Comparison of ENCODE assay signal across 8 cellular contexts in the genomic region with DNA sequence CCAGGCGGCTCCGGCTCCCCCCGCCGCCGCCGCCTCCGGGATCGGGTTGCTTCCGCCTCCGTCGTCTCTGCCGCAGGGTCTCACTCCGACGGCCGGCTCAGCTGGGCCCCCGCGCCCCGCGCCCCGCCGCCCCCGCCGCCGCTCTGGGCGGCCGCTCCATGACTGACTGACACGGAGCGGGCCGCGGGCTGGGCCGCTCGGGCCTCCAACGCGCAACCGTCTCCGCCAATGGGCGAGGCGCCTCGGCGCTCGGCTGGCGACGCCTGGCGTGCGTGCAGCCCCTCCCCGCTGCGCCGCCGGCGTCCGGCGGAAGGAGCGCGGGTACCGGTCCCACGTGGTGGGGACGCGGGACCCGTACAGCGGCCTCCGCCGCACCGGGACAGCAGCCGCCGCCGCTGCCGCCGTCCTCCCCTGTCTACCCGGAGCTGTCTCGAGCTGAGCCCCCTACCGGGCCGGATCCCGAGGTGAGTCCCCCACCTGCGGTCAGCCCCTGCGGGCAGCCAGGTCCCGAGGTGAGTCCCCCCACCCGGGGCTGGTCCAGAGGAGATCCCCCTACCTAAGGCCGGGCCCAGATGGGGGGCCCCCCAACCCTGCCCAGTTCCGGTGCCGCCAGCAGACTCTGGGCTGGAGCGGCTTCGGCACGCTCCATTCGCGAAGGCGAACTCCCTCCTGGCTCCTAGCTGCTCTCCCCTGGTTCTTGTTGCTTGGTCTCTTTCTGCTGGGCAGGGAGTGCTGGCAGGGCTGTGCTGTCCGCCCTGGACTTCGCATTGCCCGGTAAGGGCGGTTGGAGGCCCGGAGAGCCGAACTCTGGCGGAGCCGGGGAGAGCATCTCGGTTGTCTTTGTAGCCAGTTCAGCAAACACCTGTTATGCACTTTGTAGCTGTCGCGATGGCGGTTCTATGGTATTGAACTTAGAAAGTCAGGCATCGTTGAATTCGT. TPM values are rescaled to one million over a fixed set of nuclear protein-coding genes. Genes with fewer than 3 reads are reported as not detected.
DNase-seq lines count a peak whose midpoint lies in the region; ATAC-seq, FAIRE-seq and TF ChIP-seq lines count a peak whose summit lies in the region.

Gene TAF5L, minus strand, starts transcription at position 230 of the 939 bp plus-strand sequence. CDS start 11,640 bp downstream, outside the sequence.
Gene URB2, plus strand, starts transcription at position 355 of the 939 bp plus-strand sequence. CDS start 1,387 bp downstream, outside the sequence.

- in situ Hi-C loops in Panc1 (cut with HindIII; ENCODE audit: low pct_unique_long_range_greater_than_20kb, low sequenced_read_pairs) = no loop called here

- TF ChIP-seq POLR2A in esophagus muscularis mucosa (IDR thresholded peaks at IDR 0.05; ENCODE audit: low read depth) = peak; percentile 40

- ATAC-seq in GM21390 (IDR thresholded peaks at IDR 0.05; ENCODE audit: unreplicated experiment) = peak; percentile 86
- ATAC-seq in Panc1 = peak; percentile 98
- ATAC-seq in activated T-cell treated with anti-CD3 and anti-CD28 coated beads, Interleukin-2, amount 50 U/mL, for 4 hours = peak; percentile 94 to 97

- no peak for FAIRE-seq in D721Med (lab: Jason Lieb, UNC)

- intact Hi-C loops in Panc1 (cut with micrococcal nuclease; ENCODE audit: unreplicated experiment) = no loop called here
- intact Hi-C loops in esophagus muscularis mucosa (cut with DNase I) = loop anchor here (1.0 kb wide), 1 partner anchor 68 kb away; the partner anchor contains the start of gene ABCB10

- DNase-seq in D721Med (ENCODE audit: insufficient read length, low spot score) (peak; percentile 98), Panc1 (ENCODE audit: low read depth, low spot score) (peak; percentile 17), esophagus muscularis mucosa (ENCODE audit: extremely low spot score) (peak; percentile 93)
- DNase-seq in activated T-cell treated with anti-CD3 and anti-CD28 coated beads, Interleukin-2, amount 50 U/mL, for 4 hours = peak; percentile 80
- DNase-seq in stimulated activated CD8-positive, alpha-beta memory T cell treated with anti-CD3 and anti-CD28 coated beads, Interleukin-7, amount 100 ng/mL, for 24 hours (ENCODE audit: low read depth) = peak; percentile 59

- H3K36me3 ChIP-seq in HUES64 (ENCODE audit: insufficient read depth, low read length) = peaks cover 22% of the 10 kb centered on the region
- peaks cover 7% of the 10 kb centered on the region for H3K36me3 ChIP-seq in Panc1 (ENCODE audit: control insufficient read depth, insufficient read depth, low read length)
- H3K36me3 ChIP-seq in esophagus muscularis mucosa = no peaks in the 10 kb centered on the region
- no peaks in the 10 kb centered on the region for H3K36me3 ChIP-seq in muscle layer of duodenum (ENCODE audit: control insufficient read depth in 1 of 2, insufficient read depth in 2 of 2, low read length in 2 of 2)

- no peaks in the 10 kb centered on the region for H3K9me3 Mint-ChIP-seq in activated T-cell treated with anti-CD3 and anti-CD28 coated beads, Interleukin-2, amount 50 U/mL, for 4 hours

- WGBS in HUES64 = under 1% methylated on average over 100 of the region's 100 CpGs
- under 1% methylated on average over 22 of the region's 100 CpGs for WGBS in esophagus muscularis mucosa

- peaks cover 69% of the 10 kb centered on the region for H3K4me1 Mint-ChIP-seq in activated T-cell treated with anti-CD3 and anti-CD28 coated beads, Interleukin-2, amount 50 U/mL, for 4 hours (ENCODE audit: low read depth)

- H3K27me3 ChIP-seq in HUES64 (ENCODE audit: insufficient read depth, low read length) = no peaks in the 10 kb centered on the region
- H3K27me3 ChIP-seq in Panc1 (ENCODE audit: control insufficient read depth, insufficient read depth, low read length) = no peaks in the 10 kb centered on the region
- no peaks in the 10 kb centered on the region for H3K27me3 ChIP-seq in esophagus muscularis mucosa
- no peaks in the 10 kb centered on the region for H3K27me3 ChIP-seq in muscle layer of duodenum (ENCODE audit: low read depth, low read length)

- CTCF ChIA-PET in Panc1 (lab: Charles Lee) = no interaction called here

- no peaks in the 10 kb centered on the region for H3K9me3 ChIP-seq in HUES64 (ENCODE audit: insufficient read depth, low read depth, low read length)
- H3K9me3 ChIP-seq in Panc1 (ENCODE audit: control insufficient read depth, insufficient read depth, low read depth, low read length) = no peaks in the 10 kb centered on the region
- H3K9me3 ChIP-seq in esophagus muscularis mucosa = no peaks in the 10 kb centered on the region
- H3K9me3 ChIP-seq in muscle layer of duodenum (ENCODE audit: control insufficient read depth in 1 of 2, low read length in 2 of 2) = no peaks in the 10 kb centered on the region

- no peak for TF ChIP-seq EP300 in esophagus muscularis mucosa (IDR thresholded peaks at IDR 0.05)

- POLR2A ChIA-PET in Panc1 (lab: Charles Lee) = no interaction called here

- peak within 1 kb of the TSS; percentile 98 for H3K4me3 Mint-ChIP-seq in activated T-cell treated with anti-CD3 and anti-CD28 coated beads, Interleukin-2, amount 50 U/mL, for 4 hours

- H3K27ac ChIP-seq in HUES64 (ENCODE audit: low read depth, low read length) (peak within 1 kb of the TSS; percentile 92), Panc1 (ENCODE audit: low read length) (peak within 1 kb of the TSS; percentile 91), esophagus muscularis mucosa (replicated peaks in 1 of 4) (peak within 1 kb of the TSS; percentile 90 to 95 (median 94)), muscle layer of duodenum (ENCODE audit: low read length) (peak within 1 kb of the TSS; percentile 40)

- BruUV-seq in Panc1 (replicated peaks; lab: Mats Ljungman, UMichigan) = no TSS peak

- peaks cover 24% of the 10 kb centered on the region for H3K36me3 Mint-ChIP-seq in activated T-cell treated with anti-CD3 and anti-CD28 coated beads, Interleukin-2, amount 50 U/mL, for 4 hours (ENCODE audit: insufficient read depth)

- no peak for TF ChIP-seq CTCF in D721Med (IDR thresholded peaks at IDR 0.05; ENCODE audit: insufficient read depth, missing control alignments)
- no peak for TF ChIP-seq CTCF in Panc1 (IDR thresholded peaks at IDR 0.05)
- peak in 1 of 3 experiments; percentile 17 for TF ChIP-seq CTCF in esophagus muscularis mucosa (IDR thresholded peaks at IDR 0.05)

- peak within 1 kb of the TSS; percentile 99 for H3K4me3 ChIP-seq in HUES64 (ENCODE audit: low read length)
- H3K4me3 ChIP-seq in Panc1 (ENCODE audit: low read depth in 2 of 2, low read length in 2 of 2) = peak within 1 kb of the TSS; percentile 95 to 100
- peak within 1 kb of the TSS; percentile 77 to 97 (median 87) for H3K4me3 ChIP-seq in esophagus muscularis mucosa
- H3K4me3 ChIP-seq in muscle layer of duodenum (ENCODE audit: low read depth in 1 of 2, low read length in 2 of 2) = peak within 1 kb of the TSS; percentile 91

- H3K27me3 Mint-ChIP-seq in activated T-cell treated with anti-CD3 and anti-CD28 coated beads, Interleukin-2, amount 50 U/mL, for 4 hours (ENCODE audit: low read depth) = no peaks in the 10 kb centered on the region

- peak within 1 kb of the TSS; percentile 89 for H3K9ac ChIP-seq in HUES64 (ENCODE audit: low read depth, low read length)

- H3K4me1 ChIP-seq in HUES64 (ENCODE audit: insufficient read depth, low read length) (peaks cover 15% of the 10 kb centered on the region), Panc1 (ENCODE audit: control insufficient read depth, insufficient read depth, low read length) (peaks cover 20% of the 10 kb centered on the region), esophagus muscularis mucosa (peaks cover 32 to 55% (median 50%) of the 10 kb centered on the region in 4 donors), muscle layer of duodenum (ENCODE audit: control insufficient read depth in 1 of 2, insufficient read depth in 2 of 2, low read length in 2 of 2) (peaks cover 14 to 26% of the 10 kb centered on the region in 2 donors)

RNA-seq across cellular contexts. Expression of gene TAF5L, which starts in this region (rescaled TPM):
- polyA plus RNA-seq in HUES64 (2013, experiment 1 of 2) = 21.2 TPM
- 17.9 TPM for polyA plus RNA-seq in HUES64 (2013, experiment 2 of 2)
- total RNA-seq in Panc1 (2021; ENCODE audit: unreplicated experiment) (23.8 TPM), esophagus muscularis mucosa (10 to 100 TPM; 18.7 to 29.6 (median 23.4) TPM)
- 16.2 TPM for polyA plus RNA-seq in Panc1 (2012; ENCODE audit: insufficient read length)
- total RNA-seq in activated T-cell treated with anti-CD3 and anti-CD28 coated beads, Interleukin-2, amount 50 U/mL, for 4 hours = 10 to 100 TPM; 27.8 to 32.6 (median 29.6) TPM

RNA-seq across cellular contexts. Expression of gene URB2, which starts in this region (rescaled TPM):
- 22.0 TPM for polyA plus RNA-seq in HUES64 (2013, experiment 1 of 2)
- 16.8 TPM for polyA plus RNA-seq in HUES64 (2013, experiment 2 of 2)
- 21.9 TPM for total RNA-seq in Panc1 (2021; ENCODE audit: unreplicated experiment)
- polyA plus RNA-seq in Panc1 (2012; ENCODE audit: insufficient read length) = 8.6 TPM
- total RNA-seq in activated T-cell treated with anti-CD3 and anti-CD28 coated beads, Interleukin-2, amount 50 U/mL, for 4 hours = 10 to 100 TPM; 47.1 to 55.6 (median 53.8) TPM
- 10 to 100 TPM in 1 of 4 donors, 1 to 10 TPM in 3; 5.0 to 14.6 (median 8.3) TPM for total RNA-seq in esophagus muscularis mucosa

Comparison
In these comparisons a context has a peak if more than half of its experiments do, and no peak if none do; other contexts are left out.
1. Peak in every context shown above with its lines: DNase-seq, ATAC-seq, H3K4me3 ChIP-seq and H3K27ac ChIP-seq.
2. DNase-seq: peak in every context shown above with its lines; median percentile 98 in D721Med; 93 in esophagus muscularis mucosa; 80 in activated T-cell treated with anti-CD3 and anti-CD28 coated beads, Interleukin-2, amount 50 U/mL, for 4 hours; 59 in stimulated activated CD8-positive, alpha-beta memory T cell treated with anti-CD3 and anti-CD28 coated beads, Interleukin-7, amount 100 ng/mL, for 24 hours; 17 in Panc1.
3. H3K27ac ChIP-seq: peak in every context shown above with its lines; median percentile 94 in esophagus muscularis mucosa; 92 in HUES64; 91 in Panc1; 40 in muscle layer of duodenum.